ENCODE assay signal across 11 cellular contexts in genomic region chr5:135203593-135204036, GRCh38.
DNase-seq lines count a peak whose midpoint lies in the region; TF ChIP-seq lines count a peak whose summit lies in the region.
"Had no signal": no experiment of that assay in that cellular context is flagged by ENCODE, and none has a peak within 500 bp of the region (broad histone marks: within the 10 kb centered on the region; RNA-seq: fewer than 3 reads in every experiment).

No MANE protein-coding gene starts in this region.

- DNase-seq in MCF 10A (ENCODE audit: unreplicated experiment) (peak; percentile 69), breast epithelium (ENCODE audit: low spot score in 2 of 2) (no peak), NCI-H748 treated with DMSO at 0.1 percent for 48 hours (lab: John Stamatoyannopoulos, UW) (peak; percentile 50), dermis blood vessel endothelial cell (peak; percentile 36), tibial artery (no peak), ureter (ENCODE audit: low spot score) (no peak), mesothelial cell of epicardium (ENCODE audit: low spot score in 2 of 2, unreplicated experiment in 2 of 2) (no peak)
- DNase-seq in activated T-cell treated with anti-CD3 and anti-CD28 coated beads, Interleukin-2, amount 50 U/mL, for 48 hours: no peak
- DNase-seq: cortex of kidney; stimulated activated naive CD4-positive, alpha-beta T cell had no signal

- no peak overlapping the region for H3K4me3 Mint-ChIP-seq in MCF 10A (ENCODE audit: unreplicated experiment)
- H3K4me3 Mint-ChIP-seq in mesothelial cell of epicardium: no peak overlapping the region
- H3K4me3 Mint-ChIP-seq: nephron had no signal

- H3K4me3 ChIP-seq in breast epithelium (no peak overlapping the region), tibial artery (no peak overlapping the region)

- H3K9me3 Mint-ChIP-seq in MCF 10A (ENCODE audit: unreplicated experiment): peaks cover 31% of the 10 kb centered on the region
- H3K9me3 Mint-ChIP-seq in mesothelial cell of epicardium: peaks cover 27% of the 10 kb centered on the region

- TF ChIP-seq POLR2A in breast epithelium (IDR thresholded peaks at IDR 0.05): no peak

- H3K36me3 ChIP-seq in breast epithelium (no peaks in the 10 kb centered on the region), tibial artery (no peaks in the 10 kb centered on the region)

- no TSS peak for BruUV-seq in MCF 10A (replicated peaks; lab: Mats Ljungman, UMichigan)

- CTCF ChIA-PET in MCF 10A (lab: Yijun Ruan, JAX): interaction anchor here (0.6 to 2.0 kb wide), 7 partner anchors 10 to 299 kb away, joined by 3 to 8 read pairs (median 3); partner anchors contain the start of gene PCBD2

- TF ChIP-seq CTCF in MCF 10A (IDR thresholded peaks at IDR 0.05; ENCODE audit: unreplicated experiment) (peak; percentile 52), breast epithelium (IDR thresholded peaks at IDR 0.05) (no peak), tibial artery (IDR thresholded peaks at IDR 0.05) (peak; percentile 28 to 38), mesothelial cell of epicardium (IDR thresholded peaks at IDR 0.05; ENCODE audit: unreplicated experiment) (no peak)

- H3K4me1 ChIP-seq in breast epithelium (no peaks in the 10 kb centered on the region), tibial artery (peaks cover 0 to 10% (median 2%) of the 10 kb centered on the region in 4 donors)

- H3K27ac Mint-ChIP-seq in MCF 10A (ENCODE audit: low read depth, unreplicated experiment): no peak overlapping the region
- H3K27ac Mint-ChIP-seq in mesothelial cell of epicardium: no peak overlapping the region
- H3K27ac Mint-ChIP-seq: nephron had no signal

- intact Hi-C loops in MCF 10A (cut with micrococcal nuclease) (loop anchor here (10.0 kb wide), 1 partner anchor 629 kb away; no protein-coding TSS in a partner anchor), breast epithelium (cut with DNase I; ENCODE audit: low total_unique reads) (no loop called here), tibial artery (cut with DNase I; ENCODE audit: low total_unique reads) (no loop called here)

- H3K9me3 ChIP-seq in breast epithelium: peaks cover 0 to 9% of the 10 kb centered on the region in 2 donors
- peaks cover 0 to 4% (median 0%) of the 10 kb centered on the region in 3 donors for H3K9me3 ChIP-seq in tibial artery

- H3K4me1 Mint-ChIP-seq in MCF 10A (ENCODE audit: insufficient read depth, unreplicated experiment): peaks cover 5% of the 10 kb centered on the region
- H3K4me1 Mint-ChIP-seq in mesothelial cell of epicardium: peaks cover 5% of the 10 kb centered on the region

- H3K27me3 ChIP-seq in breast epithelium (no peaks in the 10 kb centered on the region), tibial artery (no peaks in the 10 kb centered on the region)

- POLR2A ChIA-PET in MCF 10A (lab: Yijun Ruan, JAX): no interaction called here

- H3K36me3 Mint-ChIP-seq in MCF 10A (ENCODE audit: insufficient read depth, unreplicated experiment) (no peaks in the 10 kb centered on the region), mesothelial cell of epicardium (peaks cover 11% of the 10 kb centered on the region)

- H3K27ac ChIP-seq in breast epithelium (no peak overlapping the region), tibial artery (no peak overlapping the region)

- H3K27me3 Mint-ChIP-seq in MCF 10A (ENCODE audit: insufficient read depth, unreplicated experiment) (no peaks in the 10 kb centered on the region), mesothelial cell of epicardium (ENCODE audit: low read depth) (peaks cover 17% of the 10 kb centered on the region)

Comparison
In these comparisons a context has a peak if more than half of its experiments do, and no peak if none do; other contexts are left out.
1. DNase-seq: peak in MCF 10A (single experiment), NCI-H748 treated with DMSO at 0.1 percent for 48 hours (single experiment) and dermis blood vessel endothelial cell (single experiment); none in breast epithelium (0 of 2), tibial artery (0 of 2), ureter (single experiment), activated T-cell treated with anti-CD3 and anti-CD28 coated beads, Interleukin-2, amount 50 U/mL, for 48 hours (0 of 2) and mesothelial cell of epicardium (0 of 2).
2. CTCF ChIP-seq: peak in MCF 10A (single experiment) and tibial artery (2 of 2); none in breast epithelium (0 of 3) and mesothelial cell of epicardium (single experiment).